Comparison of ENCODE assay signal across 1 cellular context in genomic region chr14:21068521-21069387, GRCh38.
TF ChIP-seq lines count a peak whose summit lies in the region.

No MANE protein-coding gene starts in this region.

TF ChIP-seq in IMR-90, 13 proteins besides CTCF, POLR2A, EP300 and RAD21:
- TF ChIP-seq MXI1 (IDR thresholded peaks at IDR 0.05; ENCODE audit: borderline replicate concordance, low read depth, low read length) (no peak), CEBPB (IDR thresholded peaks at IDR 0.05; ENCODE audit: low read depth, low read length) (no peak), BHLHE40 (IDR thresholded peaks at IDR 0.05; ENCODE audit: low read depth, low read length) (no peak), RFX5 (IDR thresholded peaks at IDR 0.05; ENCODE audit: low read depth, low read length) (no peak), CHD1 (IDR thresholded peaks at IDR 0.05; ENCODE audit: low read depth, low read length) (no peak), NFE2L2 (IDR thresholded peaks at IDR 0.05; ENCODE audit: low read depth, low read length) (0 out of 2 replicates have a peak, but pooled peaks have one; percentile 7), SMC3 (IDR thresholded peaks at IDR 0.05; ENCODE audit: low read depth, low read length) (peak; percentile 81), FOS (IDR thresholded peaks at IDR 0.05; ENCODE audit: low read depth, low read length) (no peak), USF2 (IDR thresholded peaks at IDR 0.05; ENCODE audit: low read depth, low read length) (no peak)
